In genomic region chr21:35171385-35171784, GRCh38 we compare ENCODE assay signal across 18 cellular contexts.
A peak's percentile ranks its signal among the peaks of the same experiment; 100 is the strongest.
DNase-seq lines count a peak whose midpoint lies in the region; ATAC-seq and TF ChIP-seq lines count a peak whose summit lies in the region.
"Had no signal": no experiment of that assay in that cellular context is flagged by ENCODE, and none has a peak within 500 bp of the region (broad histone marks: within the 10 kb centered on the region; RNA-seq: fewer than 3 reads in every experiment).

No MANE protein-coding gene starts in this region.

- H3K4me3 Mint-ChIP-seq in activated naive CD4-positive, alpha-beta T cell treated with anti-CD3 and anti-CD28 coated beads, Interleukin-2, amount 50 U/mL, for 24 hours, result no peak overlapping the region
- no peak overlapping the region for H3K4me3 Mint-ChIP-seq in natural killer cell treated with Interleukin-12 subunit alpha and Interleukin-12 subunit beta and Interleukin-15 and Interleukin-18, amount 100 ng/mL, for 72 hours
- H3K4me3 Mint-ChIP-seq in CD4-positive, alpha-beta memory T cell, result peak overlapping the region in 3 of 8 donors; percentile 5 to 31 (median 31)
- H3K4me3 Mint-ChIP-seq: CD14-positive monocyte had no signal

- H3K9me3 ChIP-seq in KOPT-K1 (ENCODE audit: insufficient read depth, low read length, poor library complexity, severe bottlenecking), result peaks cover 18% of the 10 kb centered on the region
- H3K9me3 ChIP-seq in CD4-positive, alpha-beta memory T cell (ENCODE audit: control insufficient read depth in 1 of 2, low read length in 2 of 2), result no peaks in the 10 kb centered on the region
- H3K9me3 ChIP-seq: Caco-2, MG63 had no signal

- no peak for TF ChIP-seq CTCF in epithelial cell of esophagus (IDR thresholded peaks at IDR 0.05; ENCODE audit: insufficient read depth, low read depth, low read length, missing control alignments)

- H3K9me3 Mint-ChIP-seq in activated naive CD4-positive, alpha-beta T cell treated with anti-CD3 and anti-CD28 coated beads, Interleukin-2, amount 50 U/mL, for 24 hours, result no peaks in the 10 kb centered on the region
- H3K9me3 Mint-ChIP-seq in natural killer cell treated with Interleukin-12 subunit alpha and Interleukin-12 subunit beta and Interleukin-15 and Interleukin-18, amount 100 ng/mL, for 72 hours, result peaks cover 4% of the 10 kb centered on the region
- peaks cover 0 to 17% (median 2%) of the 10 kb centered on the region in 8 donors for H3K9me3 Mint-ChIP-seq in CD4-positive, alpha-beta memory T cell

- ATAC-seq in natural killer cell treated with Interleukin-12 subunit alpha and Interleukin-12 subunit beta and Interleukin-15 and Interleukin-18, amount 100 ng/mL, for 72 hours, result no peak
- ATAC-seq: Panc1, Right ventricle myocardium inferior had no signal

- POLR2A ChIA-PET in CD4-positive, alpha-beta memory T cell (lab: Charles Lee; ENCODE audit: partially characterized antibody), result no interaction called here

- CTCF ChIA-PET in CD4-positive, alpha-beta memory T cell (lab: Charles Lee; ENCODE audit: partially characterized antibody), result no interaction called here

- H3K27me3 ChIP-seq in CD4-positive, alpha-beta memory T cell (ENCODE audit: insufficient read depth, low read length), result no peaks in the 10 kb centered on the region
- H3K27me3 ChIP-seq: MG63 had no signal

- no peaks in the 10 kb centered on the region for H3K36me3 Mint-ChIP-seq in activated naive CD4-positive, alpha-beta T cell treated with anti-CD3 and anti-CD28 coated beads, Interleukin-2, amount 50 U/mL, for 24 hours
- H3K36me3 Mint-ChIP-seq in natural killer cell treated with Interleukin-12 subunit alpha and Interleukin-12 subunit beta and Interleukin-15 and Interleukin-18, amount 100 ng/mL, for 72 hours, result peaks cover 4% of the 10 kb centered on the region
- no peaks in the 10 kb centered on the region for H3K36me3 Mint-ChIP-seq in CD4-positive, alpha-beta memory T cell

- H3K27ac ChIP-seq in KOPT-K1 (ENCODE audit: low read depth, low read length, poor library complexity, severe bottlenecking), result peak overlapping the region; percentile 37
- H3K27ac ChIP-seq in CD4-positive, alpha-beta memory T cell (ENCODE audit: low read depth, low read length), result no peak overlapping the region

- H3K4me3 ChIP-seq in epithelial cell of esophagus (ENCODE audit: low read length), result no peak overlapping the region
- H3K4me3 ChIP-seq in CD4-positive, alpha-beta memory T cell (ENCODE audit: low read length in 2 of 2), result no peak overlapping the region
- H3K4me3 ChIP-seq: HAP-1, MG63 had no signal

- H3K36me3 ChIP-seq in KOPT-K1 (ENCODE audit: insufficient read depth, low read length), result no peaks in the 10 kb centered on the region
- no peaks in the 10 kb centered on the region for H3K36me3 ChIP-seq in CD4-positive, alpha-beta memory T cell (ENCODE audit: insufficient read depth, low read length)
- H3K36me3 ChIP-seq: HAP-1, MG63 had no signal

- H3K27me3 Mint-ChIP-seq in activated naive CD4-positive, alpha-beta T cell treated with anti-CD3 and anti-CD28 coated beads, Interleukin-2, amount 50 U/mL, for 24 hours, result no peaks in the 10 kb centered on the region
- H3K27me3 Mint-ChIP-seq in natural killer cell treated with Interleukin-12 subunit alpha and Interleukin-12 subunit beta and Interleukin-15 and Interleukin-18, amount 100 ng/mL, for 72 hours, result peaks cover 0 to 2% of the 10 kb centered on the region in 2 donors
- no peaks in the 10 kb centered on the region for H3K27me3 Mint-ChIP-seq in CD4-positive, alpha-beta memory T cell

- DNase-seq in activated naive CD4-positive, alpha-beta T cell treated with Interleukin-2 at 50 U/mL for 16 hours, result no peak
- DNase-seq in epithelial cell of esophagus (ENCODE audit: low read depth) (peak; percentile 56), NOMO-1 treated with DMSO at 0.1 percent for 48 hours (lab: John Stamatoyannopoulos, UW; ENCODE audit: unreplicated experiment) (no peak), NAMALWA (ENCODE audit: low spot score) (no peak)
- DNase-seq in natural killer cell treated with Interleukin-12 subunit alpha and Interleukin-12 subunit beta and Interleukin-15 and Interleukin-18, amount 100 ng/mL, for 72 hours (ENCODE audit: low spot score), result no peak
- no peak for DNase-seq in CD4-positive, alpha-beta memory T cell
- DNase-seq: Caco-2, MG63, NCI-H1092 treated with DMSO at 0.1 percent for 48 hours, NCI-H1694, NCI-H2227 treated with DMSO at 0.1 percent for 48 hours, NCI-H524 had no signal

- H3K4me1 Mint-ChIP-seq in activated naive CD4-positive, alpha-beta T cell treated with anti-CD3 and anti-CD28 coated beads, Interleukin-2, amount 50 U/mL, for 24 hours, result peaks cover 35% of the 10 kb centered on the region
- H3K4me1 Mint-ChIP-seq in natural killer cell treated with Interleukin-12 subunit alpha and Interleukin-12 subunit beta and Interleukin-15 and Interleukin-18, amount 100 ng/mL, for 72 hours (ENCODE audit: low read depth in 2 of 2), result peaks cover 34 to 37% of the 10 kb centered on the region in 2 donors
- H3K4me1 Mint-ChIP-seq in CD4-positive, alpha-beta memory T cell, result peaks cover 25 to 41% (median 32%) of the 10 kb centered on the region in 4 donors

- peaks cover 28% of the 10 kb centered on the region for H3K4me1 ChIP-seq in CD4-positive, alpha-beta memory T cell (ENCODE audit: insufficient read depth, low read length)
- H3K4me1 ChIP-seq: Caco-2, HAP-1 had no signal

- intact Hi-C loops in CD4-positive, alpha-beta memory T cell (cut with micrococcal nuclease), result no loop called here

- H3K27ac Mint-ChIP-seq in activated naive CD4-positive, alpha-beta T cell treated with anti-CD3 and anti-CD28 coated beads, Interleukin-2, amount 50 U/mL, for 24 hours, result peak overlapping the region; percentile 10
- H3K27ac Mint-ChIP-seq in natural killer cell treated with Interleukin-12 subunit alpha and Interleukin-12 subunit beta and Interleukin-15 and Interleukin-18, amount 100 ng/mL, for 72 hours, result peak overlapping the region; percentile 75 to 95
- H3K27ac Mint-ChIP-seq in CD4-positive, alpha-beta memory T cell, result peak overlapping the region in 2 of 7 donors; percentile 15 to 47
